ENCODE assay signal across 9 cellular contexts in the genomic region with DNA sequence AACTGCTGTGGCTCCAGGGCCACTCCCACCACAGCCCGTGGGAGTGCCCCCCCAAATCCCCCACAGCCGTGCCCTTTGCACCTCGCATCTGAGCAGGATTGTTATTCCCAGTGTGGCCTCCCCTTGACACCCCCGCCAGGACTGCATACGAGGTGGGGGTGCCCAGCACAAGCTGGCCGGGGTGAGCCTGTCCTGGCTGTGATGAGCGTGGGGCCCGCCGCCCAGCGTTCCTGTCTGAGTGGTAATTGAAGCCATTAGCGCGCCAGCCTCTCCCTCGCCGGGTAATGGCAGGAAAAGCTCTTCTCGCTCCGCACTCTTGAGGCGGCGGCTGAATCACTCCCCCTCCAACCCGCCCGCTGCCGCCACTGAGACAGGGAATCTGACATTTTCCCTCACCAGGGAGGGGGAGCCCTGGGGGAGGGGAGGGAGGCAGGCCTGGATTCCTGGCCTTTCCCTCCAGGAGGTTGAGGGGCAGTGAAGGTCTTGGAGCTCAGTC. TPM values are rescaled to one million over a fixed set of nuclear protein-coding genes. Genes with fewer than 3 reads are reported as not detected.
DNase-seq lines count a peak whose midpoint lies in the region; ATAC-seq, FAIRE-seq and TF ChIP-seq lines count a peak whose summit lies in the region.
"Had no signal": no experiment of that assay in that cellular context is flagged by ENCODE, and none has a peak within 500 bp of the region (broad histone marks: within the 10 kb centered on the region; RNA-seq: fewer than 3 reads in every experiment).

No MANE protein-coding gene starts in this region.

- 60 to 65% methylated on average over 21 of the region's 21 CpGs for WGBS in pancreas, 2 donors

- H3K4me1 ChIP-seq in pancreas = peaks cover under 1 to 6% (median 3%) of the 10 kb centered on the region in 3 donors

- DNase-seq in DMS153 (lab: John Stamatoyannopoulos, UW) (peak; percentile 69), NCI-H69 (lab: John Stamatoyannopoulos, UW) (peak; percentile 76), fibroblast of the aortic adventitia (ENCODE audit: low read depth) (peak; percentile 34), pancreas (no peak), Calu3 (no peak)
- no peak for DNase-seq in stimulated activated CD4-positive, alpha-beta T cell treated with anti-CD3 and anti-CD28 coated beads, Interleukin-2, amount 100 ng/mL, for 48 hours
- DNase-seq: midbrain had no signal

- H3K27ac Mint-ChIP-seq in Calu3 (ENCODE audit: unreplicated experiment) = no peak overlapping the region

- BruUV-seq in Calu3 (replicated peaks; lab: Mats Ljungman, UMichigan) = no TSS peak

- TF ChIP-seq CTCF in fibroblast of the aortic adventitia (IDR thresholded peaks at IDR 0.05; ENCODE audit: insufficient read depth, low read length) (no peak), pancreas (IDR thresholded peaks at IDR 0.05) (no peak), Calu3 (IDR thresholded peaks at IDR 0.05; ENCODE audit: unreplicated experiment) (no peak)

- no peak for FAIRE-seq in pancreas (lab: Jason Lieb, UNC)

- H3K27ac ChIP-seq in pancreas = no peak overlapping the region

- CTCF ChIA-PET in Calu3 (lab: Charles Lee) = no interaction called here

- no peaks in the 10 kb centered on the region for H3K27me3 Mint-ChIP-seq in Calu3 (ENCODE audit: unreplicated experiment)

- intact Hi-C loops in pancreas (cut with DNase I) (no loop called here), Calu3 (cut with micrococcal nuclease; ENCODE audit: unreplicated experiment) (no loop called here)

- no peaks in the 10 kb centered on the region for H3K9me3 Mint-ChIP-seq in Calu3 (ENCODE audit: low read depth, unreplicated experiment)

- H3K9me3 ChIP-seq in pancreas = no peaks in the 10 kb centered on the region

- peaks cover 35% of the 10 kb centered on the region for H3K36me3 Mint-ChIP-seq in Calu3 (ENCODE audit: insufficient read depth, unreplicated experiment)

- ATAC-seq in pancreas (peak in 3 of 4 donors; percentile 31 to 67 (median 65)), HG03342 (IDR thresholded peaks at IDR 0.05; ENCODE audit: unreplicated experiment) (no peak), HG03469 (IDR thresholded peaks at IDR 0.05; ENCODE audit: unreplicated experiment) (no peak)

- peaks cover 0 to 14% (median 0%) of the 10 kb centered on the region in 3 donors for H3K36me3 ChIP-seq in pancreas

- H3K4me3 Mint-ChIP-seq in Calu3 (ENCODE audit: low read depth, unreplicated experiment) = no peak overlapping the region

- no peaks in the 10 kb centered on the region for H3K4me1 Mint-ChIP-seq in Calu3 (ENCODE audit: low read depth, unreplicated experiment)

- H3K4me3 ChIP-seq in fibroblast of the aortic adventitia (ENCODE audit: low read depth, low read length) (no peak overlapping the region), pancreas (no peak overlapping the region)

- H3K27me3 ChIP-seq in pancreas = no peaks in the 10 kb centered on the region

RNA-seq across cellular contexts. Expression of a gene that starts 27.7 kb away (rescaled TPM):
- total RNA-seq in fibroblast of the aortic adventitia (ENCODE audit: low replicate concordance) = 18.2 and 23.6 TPM in 2 replicates
- 100 to 1,000 TPM in 5 of 6 donors, 10 to 100 TPM in 1; 89.2 to 210 (median 131) TPM for total RNA-seq in pancreas
- polyA plus RNA-seq in pancreas = 10 to 100 TPM; 42.9 to 44.6 TPM
- 240 and 318 TPM in 2 replicates for total RNA-seq in Calu3 (2022)

Comparison
In these comparisons a context has a peak if more than half of its experiments do, and no peak if none do; other contexts are left out.
1. DNase-seq: peak in DMS153 (single experiment), NCI-H69 (single experiment) and fibroblast of the aortic adventitia (single experiment); none in pancreas (0 of 6), stimulated activated CD4-positive, alpha-beta T cell treated with anti-CD3 and anti-CD28 coated beads, Interleukin-2, amount 100 ng/mL, for 48 hours (0 of 2) and Calu3 (single experiment).
2. ATAC-seq: peak in pancreas (3 of 4); none in HG03342 (single experiment) and HG03469 (single experiment).